In genomic region chr12:98352835-98353234, GRCh38 we compare ENCODE assay signal across 14 cellular contexts.
DNase-seq lines count a peak whose midpoint lies in the region; ATAC-seq and TF ChIP-seq lines count a peak whose summit lies in the region.
"Had no signal": no experiment of that assay in that cellular context is flagged by ENCODE, and none has a peak within 500 bp of the region (broad histone marks: within the 10 kb centered on the region; RNA-seq: fewer than 3 reads in every experiment).

No MANE protein-coding gene starts in this region.

- H3K4me2 ChIP-seq in GM23248 (ENCODE audit: unreplicated experiment) (peak overlapping the region; percentile 9), PC-9 (peak overlapping the region; percentile 17)
- H3K4me2 ChIP-seq: BLaER1 had no signal

- H4K20me1 ChIP-seq in GM23248 (ENCODE audit: insufficient read depth) (no peaks in the 10 kb centered on the region), PC-9 (ENCODE audit: insufficient read depth) (no peaks in the 10 kb centered on the region)
- H4K20me1 ChIP-seq: BLaER1 had no signal

- no peaks in the 10 kb centered on the region for H3K9me3 ChIP-seq in GM23248 (ENCODE audit: low read depth)
- H3K9me3 ChIP-seq in PC-9 (ENCODE audit: insufficient read depth, low read depth): no peaks in the 10 kb centered on the region
- H3K9me3 ChIP-seq: BLaER1, colonic mucosa had no signal

- 63 to 76% methylated on average over 3 of the region's 3 CpGs for whole genome bisulfite sequencing in GM23248 (ENCODE audit: low coverage in 1 of 2, low lambda C conversion rate in 2 of 2, missing lambda C conversion rate in 2 of 2), 2 experiments

- H3K9ac ChIP-seq in GM23248: no peak overlapping the region
- H3K9ac ChIP-seq: BLaER1 had no signal

- no peak for ATAC-seq in HG03135 (IDR thresholded peaks at IDR 0.05; ENCODE audit: unreplicated experiment)
- ATAC-seq: natural killer cell had no signal

- in situ Hi-C loops in GM23248 (cut with MboI): no loop called here
- in situ Hi-C loops in GM13977 (cut with MboI; ENCODE audit: low pct_unique_long_range_greater_than_20kb, low sequenced_read_pairs, unreplicated experiment): no loop called here

- POLR2A ChIA-PET in PC-9 (lab: Charles Lee; ENCODE audit: unreplicated experiment): no interaction called here

- DNase-seq in Daoy (ENCODE audit: low read depth) (peak; percentile 49), GM23248 (peak; percentile 34), PC-9 (no peak), fibroblast of the aortic adventitia (ENCODE audit: low read depth) (peak; percentile 18), SKM-1 (lab: John Stamatoyannopoulos, UW; ENCODE audit: unreplicated experiment) (no peak), GM13977 (ENCODE audit: low spot score) (no peak), hypothalamus (lab: John Stamatoyannopoulos, UW) (no peak)
- DNase-seq: colonic mucosa, left cardiac atrium, natural killer cell, NCI-H526 had no signal

- H3K27me3 ChIP-seq in GM23248 (replicated peaks; ENCODE audit: insufficient read depth) (no peaks in the 10 kb centered on the region; the same call in 1 of the 2 replicates), PC-9 (ENCODE audit: insufficient read depth, low read depth) (no peaks in the 10 kb centered on the region)
- H3K27me3 ChIP-seq: BLaER1, colonic mucosa had no signal

- H3K9me2 ChIP-seq in GM23248 (ENCODE audit: insufficient read depth): no peaks in the 10 kb centered on the region
- no peaks in the 10 kb centered on the region for H3K9me2 ChIP-seq in PC-9 (ENCODE audit: insufficient read depth)

- no peaks in the 10 kb centered on the region for H3K36me3 ChIP-seq in GM23248 (ENCODE audit: low read depth)
- no peaks in the 10 kb centered on the region for H3K36me3 ChIP-seq in PC-9 (ENCODE audit: low read depth)
- H3K36me3 ChIP-seq: BLaER1, colonic mucosa had no signal

- BruUV-seq in PC-9 (replicated peaks; lab: Mats Ljungman, UMichigan): no TSS peak

- no peaks in the 10 kb centered on the region for H3K79me2 ChIP-seq in GM23248 (ENCODE audit: insufficient read depth)
- no peaks in the 10 kb centered on the region for H3K79me2 ChIP-seq in PC-9 (ENCODE audit: low read depth)

- CTCF ChIA-PET in PC-9 (lab: Charles Lee): no interaction called here

- H3K4me3 ChIP-seq in GM23248 (peak overlapping the region; percentile 8; the same call in 1 of the 2 replicates), PC-9 (no peak overlapping the region), fibroblast of the aortic adventitia (ENCODE audit: low read depth, low read length) (no peak overlapping the region)
- H3K4me3 ChIP-seq: BLaER1, colonic mucosa, skin epidermis had no signal

- H3K27ac ChIP-seq in GM23248 (peak overlapping the region; percentile 24; the same call in 1 of the 2 replicates), PC-9 (no peak overlapping the region)
- H3K27ac ChIP-seq: BLaER1, colonic mucosa, skin epidermis had no signal

- H3F3A ChIP-seq in GM23248 (ENCODE audit: insufficient read depth) (peaks cover 19% of the 10 kb centered on the region), PC-9 (ENCODE audit: insufficient read depth, low read depth) (no peaks in the 10 kb centered on the region)

- TF ChIP-seq CTCF in PC-9 (conservative IDR thresholded peaks at IDR 0.05) (no peak), fibroblast of the aortic adventitia (IDR thresholded peaks at IDR 0.05; ENCODE audit: insufficient read depth, low read length) (no peak), GM13977 (IDR thresholded peaks at IDR 0.05; ENCODE audit: extremely low read depth, insufficient read depth, missing control alignments) (no peak)

- H2AFZ ChIP-seq in GM23248 (no peak overlapping the region), PC-9 (no peak overlapping the region)

- H3K4me1 ChIP-seq in GM23248 (ENCODE audit: insufficient read depth) (peaks cover 10% of the 10 kb centered on the region), PC-9 (replicated peaks; ENCODE audit: insufficient read depth) (peaks cover 4% of the 10 kb centered on the region; the same call in 1 of the 2 replicates)
- H3K4me1 ChIP-seq: BLaER1, colonic mucosa had no signal

- intact Hi-C loops in PC-9 (cut with micrococcal nuclease; ENCODE audit: unreplicated experiment): no loop called here

Comparison
In these comparisons a context has a peak if more than half of its experiments do, and no peak if none do; other contexts are left out.
1. DNase-seq: peak in Daoy (single experiment), GM23248 (single experiment) and fibroblast of the aortic adventitia (single experiment); none in PC-9 (0 of 2), SKM-1 (single experiment), GM13977 (single experiment) and hypothalamus (0 of 51).